20 cellular contexts compared by ENCODE assay signal in genomic region chr1:57761628-57762027, GRCh38.
"Had no signal": no experiment of that assay in that cellular context is flagged by ENCODE, and none has a peak within 500 bp of the region (broad histone marks: within the 10 kb centered on the region; RNA-seq: fewer than 3 reads in every experiment).

No MANE protein-coding gene starts in this region.

- DNase-seq: activated B cell treated with CpG ODN at 0.5 μM for 24 hours; activated CD4-positive, alpha-beta T cell treated with anti-CD3 and anti-CD28 coated beads, Interleukin-2, amount 50 U/mL, for 1 hour; activated CD8-positive, alpha-beta T cell treated with anti-CD3 and anti-CD28 coated beads for 36 hours; activated gamma-delta T cell treated with Interleukin-2 at 50 U/mL for 16 hours; activated naive CD4-positive, alpha-beta T cell treated with anti-CD3 and anti-CD28 coated beads, Interleukin-2, amount 50 U/mL, for 16 hours; activated T-cell treated with anti-CD3 and anti-CD28 coated beads, Interleukin-2, amount 50 U/mL, for 4 hours; amygdala; dermis blood vessel endothelial cell; effector CD4-positive, alpha-beta T cell; left ventricle myocardium inferior; naive B cell; nucleus accumbens; psoas muscle; stimulated activated CD4-positive, alpha-beta T cell treated with anti-CD3 and anti-CD28 coated beads, Interleukin-15, amount 100 ng/mL, for 24 hours; stimulated activated CD4-positive, alpha-beta T cell treated with anti-CD3 and anti-CD28 coated beads, Interleukin-2, amount 100 ng/mL, for 24 hours; stimulated activated naive CD4-positive, alpha-beta T cell treated with Interleukin-2 at 50 U/mL for 16 hours had no signal

- H3K27ac ChIP-seq: epithelial cell of prostate, left ventricle myocardium inferior, parathyroid adenoma, psoas muscle, right atrium auricular region, tibial nerve had no signal

- H3K36me3 ChIP-seq: left ventricle myocardium inferior, right atrium auricular region, tibial nerve had no signal

- H3K4me1 ChIP-seq: left ventricle myocardium inferior, parathyroid adenoma, psoas muscle, right atrium auricular region, tibial nerve had no signal

- H2AFZ ChIP-seq: parathyroid adenoma had no signal

- H3K9ac ChIP-seq: parathyroid adenoma had no signal

- H3K79me2 ChIP-seq: parathyroid adenoma had no signal

- H3K4me3 ChIP-seq: left ventricle myocardium inferior, psoas muscle, right atrium auricular region, tibial nerve had no signal

- H3K27me3 ChIP-seq: right atrium auricular region, tibial nerve had no signal

- H3K9me3 ChIP-seq: left ventricle myocardium inferior, psoas muscle, right atrium auricular region, tibial nerve had no signal
